Comparison of ENCODE assay signal across 8 cellular contexts in the genomic region with DNA sequence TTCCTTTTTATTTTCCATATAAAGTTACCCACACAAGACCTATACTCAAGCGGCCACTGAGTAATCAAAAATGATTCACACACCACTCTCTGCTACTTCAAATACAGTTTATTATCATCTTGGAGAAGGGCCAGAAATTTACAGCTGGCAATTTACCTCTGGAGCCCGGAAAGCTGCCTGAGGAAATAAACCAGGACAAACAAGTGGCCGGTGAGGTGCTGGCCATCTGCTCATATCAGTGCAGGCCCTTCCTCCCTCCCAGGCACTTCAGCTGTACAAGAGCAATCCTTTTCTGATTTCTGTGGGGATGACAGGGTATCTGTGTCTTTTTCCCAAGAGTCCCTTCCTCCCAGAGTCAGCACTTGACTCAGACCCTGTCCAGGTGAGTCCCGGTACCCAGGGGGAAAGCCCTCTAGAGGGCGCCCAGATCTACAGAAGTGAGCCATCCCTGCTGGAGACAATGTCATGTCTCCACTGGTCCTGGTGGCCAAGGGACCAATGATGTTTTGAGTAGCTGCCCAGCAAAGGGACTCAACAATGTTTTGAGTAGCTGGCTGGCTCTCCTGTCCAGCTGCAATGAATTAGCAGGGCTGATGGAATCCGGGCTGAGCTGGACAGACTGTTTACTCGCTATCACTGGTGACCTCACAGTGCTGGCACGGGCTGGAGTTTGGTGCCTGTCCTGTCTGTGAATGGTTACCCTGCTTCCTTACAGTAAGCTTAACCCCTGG. TPM values are rescaled to one million over a fixed set of nuclear protein-coding genes. Genes with fewer than 3 reads are reported as not detected.
DNase-seq lines count a peak whose midpoint lies in the region; ATAC-seq and TF ChIP-seq lines count a peak whose summit lies in the region.

No MANE protein-coding gene starts in this region.

- POLR2A ChIA-PET in HEK293T (lab: Yijun Ruan, JAX): no interaction called here

- TF ChIP-seq CTCF in CD14-positive monocyte (IDR thresholded peaks at IDR 0.05): peak; percentile 32
- TF ChIP-seq CTCF in epithelial cell of proximal tubule (conservative IDR thresholded peaks at IDR 0.05; ENCODE audit: low read depth, low read length): peak; percentile 88
- no peak for TF ChIP-seq CTCF in natural killer cell (IDR thresholded peaks at IDR 0.05)

- intact Hi-C loops in CD14-positive monocyte (cut with micrococcal nuclease) (no loop called here), natural killer cell (cut with micrococcal nuclease) (no loop called here)

- CTCF ChIA-PET in HEK293T (lab: Yijun Ruan, JAX): interaction anchor here (0.6 to 1.8 kb wide), 13 partner anchors 14 to 231 kb away, joined by 3 to 7 read pairs (median 4); a partner anchor contains a TSS

- no peak for DNase-seq in CD14-positive monocyte (ENCODE audit: low spot score)
- peak; percentile 71 for DNase-seq in HEK293T (ENCODE audit: extremely low spot score)
- DNase-seq in NCI-H526 treated with DMSO at 0.1 percent for 48 hours (lab: John Stamatoyannopoulos, UW): peak; percentile 21
- peak; percentile 37 for DNase-seq in activated CD8-positive, alpha-beta memory T cell treated with anti-CD3 and anti-CD28 coated beads, Interleukin-2, amount 50 U/mL, for 4 hours
- DNase-seq in epithelial cell of proximal tubule (ENCODE audit: low read depth): no peak
- no peak for DNase-seq in natural killer cell

- H3K4me3 Mint-ChIP-seq in CD14-positive monocyte (no peak overlapping the region), natural killer cell (no peak overlapping the region)

- peaks cover 2 to 9% (median 4%) of the 10 kb centered on the region in 3 donors for H3K27me3 Mint-ChIP-seq in CD14-positive monocyte (ENCODE audit: low read depth in 3 of 3)
- H3K27me3 Mint-ChIP-seq in natural killer cell (ENCODE audit: low read depth in 2 of 2): peaks cover 10 to 16% of the 10 kb centered on the region in 2 donors

- ATAC-seq in natural killer cell (peak in 2 of 3 donors; percentile 38 to 46), GM18519 (IDR thresholded peaks at IDR 0.05; ENCODE audit: low FRiP score, unreplicated experiment) (no peak), HG02571 (IDR thresholded peaks at IDR 0.05; ENCODE audit: unreplicated experiment) (no peak)

- H3K36me3 Mint-ChIP-seq in CD14-positive monocyte (peaks cover 0 to 5% of the 10 kb centered on the region in 2 donors), natural killer cell (no peaks in the 10 kb centered on the region)

- H3K9me3 Mint-ChIP-seq in CD14-positive monocyte (no peaks in the 10 kb centered on the region), natural killer cell (no peaks in the 10 kb centered on the region)

- no peak overlapping the region for H3K27ac Mint-ChIP-seq in CD14-positive monocyte
- no peak overlapping the region for H3K27ac Mint-ChIP-seq in natural killer cell

- H3K4me1 Mint-ChIP-seq in CD14-positive monocyte (no peaks in the 10 kb centered on the region), natural killer cell (no peaks in the 10 kb centered on the region)

- H3K4me3 ChIP-seq in epithelial cell of proximal tubule (ENCODE audit: low read depth, low read length): no peak overlapping the region

TF ChIP-seq in HEK293T, 16 proteins besides CTCF, POLR2A, EP300 and RAD21:
- peak; percentile 59; the same call in 1 of the 2 replicates for TF ChIP-seq CTBP1 (IDR thresholded peaks at IDR 0.05; ENCODE audit: borderline replicate concordance)
- TF ChIP-seq ELF4 (IDR thresholded peaks at IDR 0.05): no peak
- TF ChIP-seq HDGF (IDR thresholded peaks at IDR 0.05; ENCODE audit: borderline replicate concordance): no peak

RNA-seq across cellular contexts. Expression of a gene that starts 23.6 kb away (rescaled TPM):
- under 1 TPM; 0.20 to 0.41 TPM for polyA plus RNA-seq in CD14-positive monocyte
- total RNA-seq in epithelial cell of proximal tubule (41.7 and 54.5 TPM in 2 replicates), natural killer cell (under 1 TPM; 0.16 to 0.43 (median 0.26) TPM)

RNA-seq across cellular contexts. Expression of a gene that starts 57.4 kb away (rescaled TPM):
- polyA plus RNA-seq in CD14-positive monocyte: not detected
- total RNA-seq in epithelial cell of proximal tubule: not detected in 2 replicates
- total RNA-seq in natural killer cell: not detected

Comparison
In these comparisons a context has a peak if more than half of its experiments do, and no peak if none do; other contexts are left out.
1. DNase-seq: peak in HEK293T (single experiment), NCI-H526 treated with DMSO at 0.1 percent for 48 hours (single experiment) and activated CD8-positive, alpha-beta memory T cell treated with anti-CD3 and anti-CD28 coated beads, Interleukin-2, amount 50 U/mL, for 4 hours (single experiment); none in CD14-positive monocyte (single experiment), epithelial cell of proximal tubule (single experiment) and natural killer cell (single experiment).
2. ATAC-seq: peak in natural killer cell (2 of 3); none in GM18519 (single experiment) and HG02571 (single experiment).
3. RNA of a gene that starts 23.6 kb away (total RNA-seq): 41.7 to 54.5 TPM in epithelial cell of proximal tubule; 0.16 to 0.43 TPM in natural killer cell; every median in the first group is over 10 times any median in the second.